15 cellular contexts compared by ENCODE assay signal in the genomic region with DNA sequence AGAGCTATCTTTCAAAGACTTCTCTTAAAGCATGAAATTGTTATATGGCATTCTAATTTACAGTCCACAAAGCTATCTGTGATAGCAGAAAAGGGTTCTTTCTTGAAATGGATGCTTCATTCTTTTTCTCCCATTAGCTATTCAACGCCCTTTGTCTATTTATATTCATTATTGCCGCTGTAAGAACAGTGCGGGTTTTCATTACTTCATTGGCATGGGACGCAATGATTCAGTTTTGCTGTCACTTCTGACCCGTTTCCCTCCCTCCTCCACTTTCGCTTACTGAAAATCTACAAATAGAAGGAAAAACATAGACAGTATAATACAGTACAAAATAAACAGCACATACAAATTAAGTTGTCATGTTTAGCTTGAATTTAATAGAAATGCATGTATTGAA.
"Had no signal": no experiment of that assay in that cellular context is flagged by ENCODE, and none has a peak within 500 bp of the region (broad histone marks: within the 10 kb centered on the region; RNA-seq: fewer than 3 reads in every experiment).

No MANE protein-coding gene starts in this region.

- DNase-seq: effector memory CD4-positive, alpha-beta T cell; foreskin fibroblast; kidney; left cardiac atrium; left ventricle myocardium superior; naive thymus-derived CD4-positive, alpha-beta T cell; nephron progenitor cell; posterior cingulate gyrus; sigmoid colon; stimulated activated CD4-positive, alpha-beta T cell treated with anti-CD3 and anti-CD28 coated beads, Interleukin-2, amount 100 ng/mL, for 24 hours; stimulated activated CD4-positive, alpha-beta T cell treated with anti-CD3 and anti-CD28 coated beads, Interleukin-4, amount 100 ng/mL, for 4 hours; stimulated activated naive B cell treated with anti-CD40 and anti-IgM and Interleukin-4, amounts not matched to agents 10 μg/mL and 1 μg/mL and 100 μg/mL, for 72 hours; stimulated activated naive CD8-positive, alpha-beta T cell treated with anti-CD3 and anti-CD28 coated beads, Interleukin-15, amount 100 ng/mL, for 72 hours; testis; upper lobe of right lung had no signal

- ATAC-seq: left cardiac atrium; left ventricle myocardium superior; naive thymus-derived CD4-positive, alpha-beta T cell; stimulated activated naive B cell treated with anti-CD40 and anti-IgM and Interleukin-4, amounts not matched to agents 10 μg/mL and 1 μg/mL and 100 μg/mL, for 72 hours; stimulated activated naive CD8-positive, alpha-beta T cell treated with anti-CD3 and anti-CD28 coated beads, Interleukin-15, amount 100 ng/mL, for 72 hours; upper lobe of right lung had no signal
